In genomic region chr17:78504156-78504925, GRCh38 we compare ENCODE assay signal across 19 cellular contexts.
DNase-seq lines count a peak whose midpoint lies in the region; ATAC-seq, FAIRE-seq and TF ChIP-seq lines count a peak whose summit lies in the region.
"Had no signal": no experiment of that assay in that cellular context is flagged by ENCODE, and none has a peak within 500 bp of the region (broad histone marks: within the 10 kb centered on the region; RNA-seq: fewer than 3 reads in every experiment).

No MANE protein-coding gene starts in this region.

- H3K27me3 Mint-ChIP-seq in progenitor cell of endocrine pancreas, result peaks cover 8% of the 10 kb centered on the region
- H3K27me3 Mint-ChIP-seq in activated CD4-positive, alpha-beta T cell treated with anti-CD3 and anti-CD28 coated beads, Interleukin-2, amount 10 ng/mL, durations not matched to agents 7 days and 5 days, result peaks cover 2% of the 10 kb centered on the region

- no peak for TF ChIP-seq RAD21 in A549 (conservative IDR thresholded peaks at IDR 0.05 in 1 of 2, IDR thresholded peaks at IDR 0.05 in 1 of 2)

- intact Hi-C loops in spleen (cut with DNase I; ENCODE audit: low total_unique reads) (no loop called here), aorta (cut with DNase I) (no loop called here)

- H3K4me3 Mint-ChIP-seq in progenitor cell of endocrine pancreas (ENCODE audit: low read depth), result no peak overlapping the region
- no peak overlapping the region for H3K4me3 Mint-ChIP-seq in activated CD4-positive, alpha-beta T cell treated with anti-CD3 and anti-CD28 coated beads, Interleukin-2, amount 10 ng/mL, durations not matched to agents 7 days and 5 days
- H3K4me3 Mint-ChIP-seq: B cell; CD8-positive, alpha-beta T cell had no signal

- no peaks in the 10 kb centered on the region for H3K36me3 Mint-ChIP-seq in progenitor cell of endocrine pancreas (ENCODE audit: insufficient read depth)
- H3K36me3 Mint-ChIP-seq in activated CD4-positive, alpha-beta T cell treated with anti-CD3 and anti-CD28 coated beads, Interleukin-2, amount 10 ng/mL, durations not matched to agents 7 days and 5 days (ENCODE audit: low read depth), result no peaks in the 10 kb centered on the region
- H3K36me3 Mint-ChIP-seq: CD8-positive, alpha-beta T cell had no signal

- no peak for ATAC-seq in A549
- no peak for ATAC-seq in RWPE2 (ENCODE audit: low read depth)
- no peak for ATAC-seq in aorta (ENCODE audit: low FRiP score)
- ATAC-seq: CD8-positive, alpha-beta T cell had no signal

- H3K27ac Mint-ChIP-seq in progenitor cell of endocrine pancreas, result no peak overlapping the region
- no peak overlapping the region for H3K27ac Mint-ChIP-seq in activated CD4-positive, alpha-beta T cell treated with anti-CD3 and anti-CD28 coated beads, Interleukin-2, amount 10 ng/mL, durations not matched to agents 7 days and 5 days
- H3K27ac Mint-ChIP-seq: B cell; CD8-positive, alpha-beta T cell had no signal

- peaks cover 17% of the 10 kb centered on the region for H3K4me1 ChIP-seq in A549
- H3K4me1 ChIP-seq in RWPE2 (ENCODE audit: insufficient read depth, poor library complexity, severe bottlenecking), result peaks cover 9% of the 10 kb centered on the region
- no peaks in the 10 kb centered on the region for H3K4me1 ChIP-seq in spleen
- H3K4me1 ChIP-seq in aorta (ENCODE audit: control insufficient read depth in 1 of 2, insufficient read depth in 2 of 2, low read length in 2 of 2), result no peaks in the 10 kb centered on the region
- H3K4me1 ChIP-seq: HAP-1 had no signal

- no peak for TF ChIP-seq EP300 in A549 (IDR thresholded peaks at IDR 0.05)

- CTCF ChIA-PET in A549 (lab: Yijun Ruan, JAX), result interaction anchor here (1.6 kb wide), 1 partner anchor 204 kb away, joined by 4 read pairs; no protein-coding TSS in a partner anchor
- CTCF ChIA-PET in activated CD4-positive, alpha-beta T cell treated with anti-CD3 and anti-CD28 coated beads, Interleukin-2, amount 10 ng/mL, durations not matched to agents 7 days and 5 days (lab: Charles Lee), result no interaction called here

- H3K4me2 ChIP-seq in A549, result peak overlapping the region; percentile 57; the same call in 1 of the 3 replicates
- H3K4me2 ChIP-seq: BLaER1 treated with 17β-estradiol and CSF1 and Interleukin-3, amounts not matched to agents 10 nM and 100 nM had no signal

- in situ Hi-C loops in G401 (cut with HindIII; ENCODE audit: low sequenced_read_pairs), result no loop called here

- no peaks in the 10 kb centered on the region for H3K9me3 ChIP-seq in A549
- H3K9me3 ChIP-seq in RWPE2 (ENCODE audit: severe bottlenecking), result no peaks in the 10 kb centered on the region
- no peaks in the 10 kb centered on the region for H3K9me3 ChIP-seq in spleen
- no peaks in the 10 kb centered on the region for H3K9me3 ChIP-seq in aorta (ENCODE audit: control insufficient read depth, low read length)
- H3K9me3 ChIP-seq: BLaER1 treated with 17β-estradiol and CSF1 and Interleukin-3, amounts not matched to agents 10 nM and 100 nM; HAP-1 had no signal

- TF ChIP-seq CTCF in A549 (IDR thresholded peaks at IDR 0.05) (no peak), RWPE2 (IDR thresholded peaks at IDR 0.05; ENCODE audit: poor library complexity, severe bottlenecking) (no peak), spleen (IDR thresholded peaks at IDR 0.05 in 8 of 11, conservative IDR thresholded peaks at IDR 0.05 in 3 of 11) (no peak), progenitor cell of endocrine pancreas (IDR thresholded peaks at IDR 0.05; ENCODE audit: unreplicated experiment) (no peak)

- no peak overlapping the region for H3K4me3 ChIP-seq in A549
- no peak overlapping the region for H3K4me3 ChIP-seq in RWPE2 (ENCODE audit: severe bottlenecking)
- no peak overlapping the region for H3K4me3 ChIP-seq in spleen
- no peak overlapping the region for H3K4me3 ChIP-seq in aorta (ENCODE audit: low read length in 2 of 2)
- H3K4me3 ChIP-seq: BLaER1 treated with 17β-estradiol and CSF1 and Interleukin-3, amounts not matched to agents 10 nM and 100 nM; GM23248; HAP-1 had no signal

- H3K27me3 ChIP-seq in RWPE2 (ENCODE audit: insufficient read depth, poor library complexity, severe bottlenecking), result no peaks in the 10 kb centered on the region
- peaks cover 0 to 23% (median 0%) of the 10 kb centered on the region in 7 donors for H3K27me3 ChIP-seq in spleen (replicated peaks in 1 of 7)
- no peaks in the 10 kb centered on the region for H3K27me3 ChIP-seq in aorta (ENCODE audit: control insufficient read depth in 1 of 2, insufficient read depth in 2 of 2, low read length in 1 of 2)
- H3K27me3 ChIP-seq: BLaER1 treated with 17β-estradiol and CSF1 and Interleukin-3, amounts not matched to agents 10 nM and 100 nM had no signal

- peaks cover 3% of the 10 kb centered on the region for H3K4me1 Mint-ChIP-seq in progenitor cell of endocrine pancreas (ENCODE audit: low read depth)
- H3K4me1 Mint-ChIP-seq in activated CD4-positive, alpha-beta T cell treated with anti-CD3 and anti-CD28 coated beads, Interleukin-2, amount 10 ng/mL, durations not matched to agents 7 days and 5 days, result no peaks in the 10 kb centered on the region
- H3K4me1 Mint-ChIP-seq: B cell had no signal

- H3K36me3 ChIP-seq in RWPE2 (ENCODE audit: low read depth) (no peaks in the 10 kb centered on the region), spleen (no peaks in the 10 kb centered on the region), aorta (ENCODE audit: control insufficient read depth in 1 of 2, insufficient read depth in 2 of 2, low read length in 1 of 2) (no peaks in the 10 kb centered on the region)
- H3K36me3 ChIP-seq: HAP-1 had no signal

- POLR2A ChIA-PET in A549 (lab: Yijun Ruan, JAX), result no interaction called here
- POLR2A ChIA-PET in activated CD4-positive, alpha-beta T cell treated with anti-CD3 and anti-CD28 coated beads, Interleukin-2, amount 10 ng/mL, durations not matched to agents 7 days and 5 days (lab: Charles Lee), result no interaction called here

- TF ChIP-seq POLR2A in A549 (IDR thresholded peaks at IDR 0.05; ENCODE audit: low read length), result no peak
- no peak for TF ChIP-seq POLR2A in spleen (IDR thresholded peaks at IDR 0.05)

- no peaks in the 10 kb centered on the region for H3K9me3 Mint-ChIP-seq in progenitor cell of endocrine pancreas (ENCODE audit: low read depth)
- no peaks in the 10 kb centered on the region for H3K9me3 Mint-ChIP-seq in activated CD4-positive, alpha-beta T cell treated with anti-CD3 and anti-CD28 coated beads, Interleukin-2, amount 10 ng/mL, durations not matched to agents 7 days and 5 days
- H3K9me3 Mint-ChIP-seq: CD8-positive, alpha-beta T cell had no signal

- H3K27ac ChIP-seq in A549 (peak overlapping the region; percentile 71 to 79; a peak in 5 of 6 replicates), RWPE2 (ENCODE audit: poor library complexity, severe bottlenecking) (peak overlapping the region; percentile 28), spleen (no peak overlapping the region), aorta (ENCODE audit: low read depth in 1 of 2, low read length in 2 of 2) (no peak overlapping the region)
- H3K27ac ChIP-seq: BLaER1 treated with 17β-estradiol and CSF1 and Interleukin-3, amounts not matched to agents 10 nM and 100 nM; GM23248 had no signal

- no peak for FAIRE-seq in A549 (lab: Jason Lieb, UNC)
- FAIRE-seq: G401.6, GM12891, GM19239, HepG2 had no signal

- 92% methylated on average over 21 of the region's 21 CpGs for WGBS in A549 (ENCODE audit: missing lambda C conversion rate)
- WGBS in spleen, 5 donors, result 84 to 92% (median 87%) methylated on average over 21 of the region's 21 CpGs
- 86 to 87% methylated on average over 21 of the region's 21 CpGs for WGBS in aorta, 2 donors

- DNase-seq in A549 (ENCODE audit: low read depth in 1 of 2, low spot score in 1 of 2) (no peak), RWPE2 (ENCODE audit: low spot score) (no peak), spleen (peak; percentile 31), aorta (peak; percentile 15 to 26), progenitor cell of endocrine pancreas (ENCODE audit: low spot score, unreplicated experiment) (no peak), G401 (ENCODE audit: low spot score) (no peak)
- no peak for DNase-seq in activated CD4-positive, alpha-beta T cell treated with anti-CD3 and anti-CD28 coated beads, Interleukin-2, amount 10 ng/mL, durations not matched to agents 7 days and 5 days
- DNase-seq: 8988T; CD8-positive, alpha-beta T cell; DND-41; EL; GM23248 had no signal

TF ChIP-seq in A549, 52 proteins besides CTCF, POLR2A, EP300 and RAD21:
- TF ChIP-seq ZC3H11A (IDR thresholded peaks at IDR 0.05), result no peak
- no peak for TF ChIP-seq POLR2AphosphoS2 (conservative IDR thresholded peaks at IDR 0.05; ENCODE audit: low read length)
TF ChIP-seq in A549: peak in this region for 0.

Comparison
In these comparisons a context has a peak if more than half of its experiments do, and no peak if none do; other contexts are left out.
1. DNase-seq: peak in spleen (single experiment) and aorta (2 of 2); none in A549 (0 of 2), RWPE2 (single experiment), progenitor cell of endocrine pancreas (single experiment), G401 (single experiment) and activated CD4-positive, alpha-beta T cell treated with anti-CD3 and anti-CD28 coated beads, Interleukin-2, amount 10 ng/mL, durations not matched to agents 7 days and 5 days (single experiment).
2. H3K27ac ChIP-seq: peak in A549 (2 of 2) and RWPE2 (single experiment); none in spleen (0 of 8) and aorta (0 of 2).